23 cellular contexts compared by ENCODE assay signal in genomic region chr6:2643935-2644539, GRCh38.
"Had no signal": no experiment of that assay in that cellular context is flagged by ENCODE, and none has a peak within 500 bp of the region (broad histone marks: within the 10 kb centered on the region; RNA-seq: fewer than 3 reads in every experiment).

No MANE protein-coding gene starts in this region.

- ATAC-seq: gastroesophageal sphincter, heart left ventricle, left colon, left lobe of liver, left ventricle myocardium superior, lower lobe of right lung, mucosa of descending colon had no signal

- H3K4me3 ChIP-seq: coronary artery, dorsolateral prefrontal cortex, esophagus squamous epithelium, gastroesophageal sphincter, heart left ventricle, hepatocyte, lower lobe of right lung, mucosa of descending colon had no signal

- H3K9me3 ChIP-seq: esophagus squamous epithelium, gastroesophageal sphincter, heart left ventricle, lower lobe of right lung, mucosa of descending colon had no signal

- H3K27ac Mint-ChIP-seq: immature natural killer cell, mesothelial cell of epicardium had no signal

- H3K27me3 ChIP-seq: gastroesophageal sphincter, hepatocyte had no signal

- H3K4me3 Mint-ChIP-seq: immature natural killer cell, mesothelial cell of epicardium, naive B cell had no signal

- H3K36me3 ChIP-seq: esophagus squamous epithelium, gastroesophageal sphincter, heart left ventricle, lower lobe of right lung had no signal

- H3K4me1 ChIP-seq: heart left ventricle, lower lobe of right lung had no signal

- H3K9me3 Mint-ChIP-seq: immature natural killer cell, naive B cell had no signal

- H3K36me3 Mint-ChIP-seq: immature natural killer cell, mesothelial cell of epicardium, naive B cell had no signal

- DNase-seq: dermis blood vessel endothelial cell; dorsolateral prefrontal cortex; effector CD4-positive, alpha-beta T cell; effector memory CD4-positive, alpha-beta T cell; esophagus squamous epithelium; foreskin fibroblast; heart left ventricle; hypothalamus; immature natural killer cell; islet precursor cell; kidney; kidney glomerular epithelial cell; left colon; left ventricle myocardium superior; lower lobe of right lung; mesenchymal stem cell; mucosa of descending colon; naive B cell had no signal

- H3K27ac ChIP-seq: coronary artery, dorsolateral prefrontal cortex, esophagus squamous epithelium, gastroesophageal sphincter, heart left ventricle, hepatocyte, lower lobe of right lung had no signal
